ENCODE assay signal across 2 cellular contexts in genomic region chr2:46643951-46644350, GRCh38.
A peak's percentile ranks its signal among the peaks of the same experiment; 100 is the strongest.
TF ChIP-seq lines count a peak whose summit lies in the region.

No MANE protein-coding gene starts in this region.

TF ChIP-seq in SK-N-SH, 30 proteins besides CTCF, POLR2A, EP300 and RAD21 (continued from another document):
- TF ChIP-seq PBX3 (IDR thresholded peaks at IDR 0.05) = peak; percentile 25; the same call in 1 of the 2 replicates

TF ChIP-seq in SK-N-SH treated with all-trans-retinoic acid at 6 μM for 48 hours, 23 proteins besides CTCF, POLR2A, EP300 and RAD21:
- TF ChIP-seq CREB5 (CRISPR knock-in tag; IDR thresholded peaks at IDR 0.05; ENCODE audit: low read depth) (no peak), TOX (CRISPR knock-in tag; IDR thresholded peaks at IDR 0.05; ENCODE audit: borderline replicate concordance) (no peak), ARNTL (CRISPR knock-in tag; IDR thresholded peaks at IDR 0.05; ENCODE audit: borderline replicate concordance, low read depth) (no peak), ZFP30 (CRISPR knock-in tag; IDR thresholded peaks at IDR 0.05) (no peak), ZNF8 (CRISPR knock-in tag; IDR thresholded peaks at IDR 0.05) (no peak), ISL1 (CRISPR knock-in tag; IDR thresholded peaks at IDR 0.05) (no peak), RARB (CRISPR knock-in tag; IDR thresholded peaks at IDR 0.05) (no peak), ZNF565 (CRISPR knock-in tag; conservative IDR thresholded peaks at IDR 0.05; ENCODE audit: low read depth) (no peak), BACH2 (CRISPR knock-in tag; IDR thresholded peaks at IDR 0.05; ENCODE audit: borderline replicate concordance) (no peak), ZC3H10 (CRISPR knock-in tag; IDR thresholded peaks at IDR 0.05) (no peak), CSRNP3 (CRISPR knock-in tag; IDR thresholded peaks at IDR 0.05) (no peak), ESRRG (CRISPR knock-in tag; IDR thresholded peaks at IDR 0.05) (no peak), PATZ1 (CRISPR knock-in tag; IDR thresholded peaks at IDR 0.05; ENCODE audit: borderline replicate concordance) (no peak), SNAI2 (CRISPR knock-in tag; IDR thresholded peaks at IDR 0.05) (no peak), CSDC2 (CRISPR knock-in tag; IDR thresholded peaks at IDR 0.05) (no peak), POU6F1 (CRISPR knock-in tag; IDR thresholded peaks at IDR 0.05; ENCODE audit: borderline replicate concordance, low read depth) (no peak), TSHZ2 (CRISPR knock-in tag; IDR thresholded peaks at IDR 0.05) (no peak), TCF4 (CRISPR knock-in tag; IDR thresholded peaks at IDR 0.05; ENCODE audit: borderline replicate concordance) (no peak), PPARA (CRISPR knock-in tag; IDR thresholded peaks at IDR 0.05; ENCODE audit: borderline replicate concordance) (no peak)
TF ChIP-seq in SK-N-SH treated with all-trans-retinoic acid at 6 μM for 48 hours: peak in this region for 0.
